17 cellular contexts compared by ENCODE assay signal in the genomic region with DNA sequence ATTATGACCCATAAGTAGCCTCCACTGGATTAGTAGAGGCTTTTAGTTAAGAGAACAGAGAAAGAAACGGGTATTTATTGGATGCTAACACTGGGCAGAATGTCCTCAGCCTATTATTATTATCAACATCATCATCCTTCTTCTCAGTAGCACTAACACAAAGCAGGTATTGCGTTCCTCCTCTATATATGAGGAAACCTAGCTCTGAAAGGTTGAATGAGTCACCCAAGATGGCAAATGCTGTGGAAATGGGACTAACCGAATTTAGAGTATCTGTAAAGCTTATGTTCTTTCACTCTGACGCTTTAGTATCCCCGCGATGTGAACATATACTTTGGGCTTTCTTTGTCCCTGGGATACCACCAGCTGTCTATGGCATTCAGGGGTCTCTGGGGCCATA.
DNase-seq lines count a peak whose midpoint lies in the region; ATAC-seq, FAIRE-seq and TF ChIP-seq lines count a peak whose summit lies in the region.
"Had no signal": no experiment of that assay in that cellular context is flagged by ENCODE, and none has a peak within 500 bp of the region (broad histone marks: within the 10 kb centered on the region; RNA-seq: fewer than 3 reads in every experiment).

No MANE protein-coding gene starts in this region.

- H3K36me3 ChIP-seq in H1 (ENCODE audit: control insufficient read depth in 2 of 4, insufficient read depth in 4 of 4, low read length in 3 of 4), result no peaks in the 10 kb centered on the region
- no peaks in the 10 kb centered on the region for H3K36me3 ChIP-seq in BE2C

- H3K23me2 ChIP-seq in H1 (ENCODE audit: low read depth, low read length), result no peaks in the 10 kb centered on the region

- 93% methylated on average over 6 of the region's 6 CpGs for WGBS in A549 (ENCODE audit: missing lambda C conversion rate)
- WGBS in H1 (ENCODE audit: extremely low coverage in 1 of 2, insufficient coverage in 1 of 2, insufficient read length in 1 of 2, insufficient replicate concordance in 2 of 2, low coverage in 1 of 2, low lambda C conversion rate in 2 of 2, missing lambda C conversion rate in 1 of 2), 2 experiments, result 87% methylated on average over 6 of the region's 6 CpGs; no CpG with 5 or more reads in 1 of the 2 experiments

- ATAC-seq in A549, result no peak
- no peak for ATAC-seq in HG02642 (IDR thresholded peaks at IDR 0.05; ENCODE audit: poor library complexity, unreplicated experiment)
- ATAC-seq in HG02870 (IDR thresholded peaks at IDR 0.05; ENCODE audit: unreplicated experiment), result no peak
- ATAC-seq: Panc1 had no signal

- DNase-seq in A549 (ENCODE audit: low read depth in 1 of 2, low spot score in 1 of 2) (no peak), HT1080 (ENCODE audit: low read depth) (peak; percentile 32), RWPE1 (ENCODE audit: low spot score) (no peak), H1 (ENCODE audit: low read depth in 1 of 2, low spot score in 2 of 2) (no peak), BE2C (no peak)
- DNase-seq: AML-193, DMS79 treated with DMSO at 0.1 percent for 48 hours, H9, Kasumi-1, NCI-H1417 treated with DMSO at 0.1 percent for 48 hours, NCI-H1930, NCI-H226, NCI-H524 treated with DMSO at 0.1 percent for 48 hours had no signal

- H3K9ac ChIP-seq in H1 (replicated peaks in 1 of 4; ENCODE audit: extremely low read depth in 1 of 4, low read depth in 3 of 4, low read length in 3 of 4), result no peak overlapping the region

- H3K56ac ChIP-seq in H1 (replicated peaks; ENCODE audit: insufficient read length, low read depth, low read length), result no peak overlapping the region

- CTCF ChIA-PET in A549 (lab: Yijun Ruan, JAX), result interaction anchor here (0.8 to 3.5 kb wide), 7 partner anchors 8 to 374 kb away, joined by 3 to 9 read pairs (median 3); no protein-coding TSS in a partner anchor
- CTCF ChIA-PET in RWPE1 (lab: Yijun Ruan, JAX), result no interaction called here
- CTCF ChIA-PET in H1 (lab: Charles Lee; ENCODE audit: partially characterized antibody), result interaction anchor here (0.6 to 2.7 kb wide), 13 partner anchors 10 to 273 kb away, joined by 3 to 11 read pairs (median 3); no protein-coding TSS in a partner anchor

- no peak overlapping the region for H4K8ac ChIP-seq in H1 (ENCODE audit: extremely low read depth, insufficient read depth, low read length)

- H3K23ac ChIP-seq in H1 (ENCODE audit: insufficient read length), result no peak overlapping the region

- H3K4ac ChIP-seq in H1 (replicated peaks; ENCODE audit: insufficient read length, low read depth, low read length), result no peak overlapping the region

- TF ChIP-seq CTCF in A549 (IDR thresholded peaks at IDR 0.05) (no peak), RWPE1 (conservative IDR thresholded peaks at IDR 0.05; ENCODE audit: low read depth) (no peak), H1 (IDR thresholded peaks at IDR 0.05; ENCODE audit: control extremely low read depth in 1 of 3, insufficient read depth in 1 of 3, low read depth in 1 of 3, low read length in 3 of 3) (no peak), BE2C (IDR thresholded peaks at IDR 0.05; ENCODE audit: low read depth, low read length) (no peak)

- TF ChIP-seq POLR2A in A549 (IDR thresholded peaks at IDR 0.05; ENCODE audit: low read length) (no peak), H1 (IDR thresholded peaks at IDR 0.05; ENCODE audit: control extremely low read depth in 1 of 2, low read depth in 2 of 2, low read length in 2 of 2) (no peak)

- H3K18ac ChIP-seq in H1 (ENCODE audit: extremely low read depth, low read length), result no peak overlapping the region

- peak overlapping the region; percentile 30; the same call in 1 of the 2 replicates for H2BK5ac ChIP-seq in H1 (ENCODE audit: low read depth, low read length)

- no peak for TF ChIP-seq EP300 in A549 (IDR thresholded peaks at IDR 0.05)
- TF ChIP-seq EP300 in H1 (IDR thresholded peaks at IDR 0.05; ENCODE audit: borderline replicate concordance in 1 of 2, low read depth in 2 of 2, low read length in 2 of 2), result no peak

- no peak overlapping the region for H4K91ac ChIP-seq in H1 (replicated peaks; ENCODE audit: insufficient read length, low read length)

- H3K27ac ChIP-seq in A549 (peak overlapping the region; percentile 63 to 73; a peak in 5 of 6 replicates), RWPE1 (peak overlapping the region; percentile 72), H1 (ENCODE audit: low read depth, low read length) (no peak overlapping the region)
- H3K27ac ChIP-seq: SJSA1 had no signal

- H2AK5ac ChIP-seq in H1 (ENCODE audit: low read depth, low read length), result no peak overlapping the region

- TF ChIP-seq RAD21 in A549 (conservative IDR thresholded peaks at IDR 0.05 in 1 of 2, IDR thresholded peaks at IDR 0.05 in 1 of 2) (no peak), H1 (IDR thresholded peaks at IDR 0.05 in 1 of 2, conservative IDR thresholded peaks at IDR 0.05 in 1 of 2; ENCODE audit: low read depth in 2 of 2, low read length in 2 of 2) (no peak)

- no peak overlapping the region for H2BK20ac ChIP-seq in H1 (ENCODE audit: low read length)

- H2BK120ac ChIP-seq in H1 (replicated peaks; ENCODE audit: low read depth, low read length), result no peak overlapping the region

- H3K14ac ChIP-seq in H1 (ENCODE audit: insufficient read length), result no peak overlapping the region

- no peaks in the 10 kb centered on the region for H4K20me1 ChIP-seq in H1 (replicated peaks in 1 of 2; ENCODE audit: control insufficient read depth in 1 of 2, insufficient read depth in 2 of 2, low read length in 2 of 2)

- no peak overlapping the region for H2AFZ ChIP-seq in H1 (ENCODE audit: low read length)

- no peaks in the 10 kb centered on the region for H3K27me3 ChIP-seq in H1 (replicated peaks in 1 of 4; ENCODE audit: control insufficient read depth in 3 of 4, extremely low read depth in 1 of 4, insufficient read depth in 3 of 4, low read length in 3 of 4)
- no peaks in the 10 kb centered on the region for H3K27me3 ChIP-seq in BE2C
- H3K27me3 ChIP-seq: SJSA1 had no signal

- no peak overlapping the region for H2BK12ac ChIP-seq in H1 (ENCODE audit: low read depth, low read length)

- no peak overlapping the region for H4K5ac ChIP-seq in H1 (ENCODE audit: insufficient read length, low read depth, low read length)

- no peak overlapping the region for H2BK15ac ChIP-seq in H1 (ENCODE audit: low read length)

- peaks cover 25% of the 10 kb centered on the region for H3K4me1 ChIP-seq in A549
- H3K4me1 ChIP-seq in H1 (replicated peaks in 1 of 4; ENCODE audit: control insufficient read depth in 3 of 4, insufficient read depth in 4 of 4, low read length in 3 of 4), result no peaks in the 10 kb centered on the region
- H3K4me1 ChIP-seq in BE2C, result no peaks in the 10 kb centered on the region

- FAIRE-seq in A549 (lab: Jason Lieb, UNC) (no peak), H1 (lab: Jason Lieb, UNC) (no peak)

- peaks cover 2% of the 10 kb centered on the region; the same call in 1 of the 3 replicates for H3K9me3 ChIP-seq in A549
- no peaks in the 10 kb centered on the region for H3K9me3 ChIP-seq in H1 (ENCODE audit: insufficient read depth in 2 of 2, low read depth in 1 of 2, low read length in 1 of 2)
- no peaks in the 10 kb centered on the region for H3K9me3 ChIP-seq in BE2C
- H3K9me3 ChIP-seq: SJSA1 had no signal

- H3K4me3 ChIP-seq in A549 (no peak overlapping the region), H1 (ENCODE audit: extremely low read depth in 1 of 4, insufficient read depth in 2 of 4, low read depth in 3 of 4, low read length in 4 of 4) (no peak overlapping the region), BE2C (ENCODE audit: low read depth, low read length) (no peak overlapping the region)
- H3K4me3 ChIP-seq: SJSA1 had no signal

- H3K79me2 ChIP-seq in H1 (ENCODE audit: control insufficient read depth in 1 of 2, insufficient read depth in 2 of 2, low read length in 2 of 2), result no peaks in the 10 kb centered on the region

- H3K4me2 ChIP-seq in A549, result no peak overlapping the region
- H3K4me2 ChIP-seq in H1 (ENCODE audit: insufficient read depth in 1 of 2, low read depth in 2 of 2, low read length in 2 of 2), result no peak overlapping the region

- POLR2A ChIA-PET in A549 (lab: Yijun Ruan, JAX) (interaction anchor here (0.9 kb wide), 1 partner anchor 69 kb away, joined by 3 read pairs; no protein-coding TSS in a partner anchor), RWPE1 (lab: Yijun Ruan, JAX; ENCODE audit: low non-redundant PET) (no interaction called here), H1 (lab: Charles Lee; ENCODE audit: partially characterized antibody) (no interaction called here)

- no peaks in the 10 kb centered on the region for H3K79me1 ChIP-seq in H1 (ENCODE audit: low read depth, low read length)

TF ChIP-seq in A549, 52 proteins besides CTCF, POLR2A, EP300 and RAD21:
- no peak for TF ChIP-seq POLR2AphosphoS2 (conservative IDR thresholded peaks at IDR 0.05; ENCODE audit: low read length)

TF ChIP-seq in H1, 55 proteins besides CTCF, POLR2A, EP300 and RAD21 (continues in another document):
- TF ChIP-seq RNF2 (IDR thresholded peaks at IDR 0.05; ENCODE audit: borderline replicate concordance, low read depth, low read length, missing control alignments, poor library complexity, severe bottlenecking), result no peak
- TF ChIP-seq, protein P1, sequence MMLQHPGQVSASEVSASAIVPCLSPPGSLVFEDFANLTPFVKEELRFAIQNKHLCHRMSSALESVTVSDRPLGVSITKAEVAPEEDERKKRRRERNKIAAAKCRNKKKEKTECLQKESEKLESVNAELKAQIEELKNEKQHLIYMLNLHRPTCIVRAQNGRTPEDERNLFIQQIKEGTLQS (IDR thresholded peaks at IDR 0.05; ENCODE audit: insufficient read depth, low read depth, low read length), result no peak
- no peak for TF ChIP-seq MAFK (IDR thresholded peaks at IDR 0.05; ENCODE audit: low read depth, low read length)
- no peak for TF ChIP-seq CTBP2 (IDR thresholded peaks at IDR 0.05; ENCODE audit: borderline replicate concordance, insufficient read depth, insufficient read length, low read length)
- TF ChIP-seq HDAC6 (IDR thresholded peaks at IDR 0.05; ENCODE audit: low read depth, low read length), result no peak
- TF ChIP-seq EZH2 (IDR thresholded peaks at IDR 0.05; ENCODE audit: low read depth, low read length, severe bottlenecking), result no peak
- TF ChIP-seq ASH2L (IDR thresholded peaks at IDR 0.05; ENCODE audit: low read length), result no peak
- TF ChIP-seq GABPA (IDR thresholded peaks at IDR 0.05; ENCODE audit: borderline replicate concordance, insufficient read depth, low read length), result no peak
- TF ChIP-seq SIN3A (conservative IDR thresholded peaks at IDR 0.05 in 1 of 2, IDR thresholded peaks at IDR 0.05 in 1 of 2; ENCODE audit: low read depth in 1 of 2, low read length in 2 of 2), result no peak
- TF ChIP-seq BACH1 (IDR thresholded peaks at IDR 0.05; ENCODE audit: low read length), result no peak
- TF ChIP-seq CEBPB (IDR thresholded peaks at IDR 0.05; ENCODE audit: low read depth, low read length), result no peak
